ENCODE assay signal across 9 cellular contexts in genomic region chr5:181203093-181203711, GRCh38.
DNase-seq lines count a peak whose midpoint lies in the region; ATAC-seq and TF ChIP-seq lines count a peak whose summit lies in the region.
"Had no signal": no experiment of that assay in that cellular context is flagged by ENCODE, and none has a peak within 500 bp of the region (broad histone marks: within the 10 kb centered on the region; RNA-seq: fewer than 3 reads in every experiment).

No MANE protein-coding gene starts in this region.

- H3K36me3 ChIP-seq in HUES6 (ENCODE audit: control insufficient read depth, insufficient read depth, low read length) = no peaks in the 10 kb centered on the region

- no peak overlapping the region for H3K27ac Mint-ChIP-seq in nephron

- H3K4me1 Mint-ChIP-seq in nephron = peaks cover 19% of the 10 kb centered on the region

- H3K9ac ChIP-seq in HUES6 (ENCODE audit: low read length) = no peak overlapping the region

- no peak overlapping the region for H3K27ac ChIP-seq in HUES6 (ENCODE audit: low read depth, low read length)

- peaks cover 78% of the 10 kb centered on the region for H3K27me3 Mint-ChIP-seq in nephron (ENCODE audit: low read depth)

- H3K36me3 Mint-ChIP-seq in nephron (ENCODE audit: low read depth) = no peaks in the 10 kb centered on the region

- peak overlapping the region; percentile 86 to 88 (median 87) for H3K4me3 Mint-ChIP-seq in nephron

- no peak for ATAC-seq in GM21390 (IDR thresholded peaks at IDR 0.05; ENCODE audit: unreplicated experiment)

- peak; percentile 66 for DNase-seq in AG08395 (ENCODE audit: low spot score)
- DNase-seq in choroid plexus epithelial cell (ENCODE audit: low read depth) = peak; percentile 57
- DNase-seq in LoVo (ENCODE audit: low spot score) = no peak
- DNase-seq in D341Med (ENCODE audit: low spot score) = no peak
- DNase-seq in GF-D8 (lab: John Stamatoyannopoulos, UW) = no peak
- DNase-seq: stimulated activated naive CD4-positive, alpha-beta T cell had no signal

- H3K9me3 ChIP-seq in HUES6 (ENCODE audit: control insufficient read depth, insufficient read depth, low read depth, low read length) = no peaks in the 10 kb centered on the region

- H3K9me3 Mint-ChIP-seq in nephron = no peaks in the 10 kb centered on the region

- H3K27me3 ChIP-seq in HUES6 (ENCODE audit: control insufficient read depth, insufficient read depth, low read length) = peaks cover 75% of the 10 kb centered on the region

- H3K4me1 ChIP-seq in HUES6 (ENCODE audit: control insufficient read depth, insufficient read depth, low read length) = peaks cover 39% of the 10 kb centered on the region

- peak overlapping the region; percentile 80 for H3K4me3 ChIP-seq in HUES6 (ENCODE audit: low read depth, low read length)
- H3K4me3 ChIP-seq in choroid plexus epithelial cell (ENCODE audit: low read depth, low read length) = no peak overlapping the region

- TF ChIP-seq CTCF in choroid plexus epithelial cell (conservative IDR thresholded peaks at IDR 0.05; ENCODE audit: low read depth, low read length) (no peak), nephron (IDR thresholded peaks at IDR 0.05; ENCODE audit: unreplicated experiment in 3 of 3) (no peak)

Comparison
In these comparisons a context has a peak if more than half of its experiments do, and no peak if none do; other contexts are left out.
1. DNase-seq: peak in AG08395 (single experiment) and choroid plexus epithelial cell (single experiment); none in LoVo (single experiment), D341Med (single experiment) and GF-D8 (single experiment).